ENCODE assay signal across 10 cellular contexts in the genomic region with DNA sequence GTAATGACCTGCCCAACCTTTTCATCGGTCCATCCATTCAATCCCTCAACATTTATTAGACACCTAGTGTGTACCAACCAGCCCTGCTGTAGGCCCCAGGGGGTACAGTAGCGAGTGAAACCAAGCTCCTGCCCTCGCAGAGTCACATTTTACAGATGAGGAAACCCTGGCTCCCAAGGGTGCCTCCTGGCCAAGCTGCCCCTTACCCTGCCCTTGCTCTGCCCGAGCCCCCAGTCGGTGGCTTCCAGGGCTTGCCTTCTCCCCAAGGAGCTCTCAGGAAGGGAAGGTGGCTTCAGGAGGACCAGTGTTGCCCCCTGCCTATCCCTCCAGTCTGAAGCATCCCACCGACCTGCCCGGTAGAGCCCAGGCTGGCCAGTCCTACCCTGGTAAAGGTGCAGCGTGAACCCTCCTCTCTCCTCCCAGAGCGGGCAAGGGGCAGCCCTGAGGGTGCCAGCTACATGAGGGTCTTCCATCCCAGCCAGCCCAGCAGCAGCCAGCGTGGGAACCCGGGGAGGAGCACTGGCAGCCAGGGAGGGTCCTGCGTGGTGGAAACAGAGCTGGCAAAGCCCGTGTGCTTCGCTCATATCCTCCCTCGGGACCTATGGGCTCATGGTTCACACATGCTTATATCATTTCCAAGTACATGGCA. TPM values are rescaled to one million over a fixed set of nuclear protein-coding genes. Genes with fewer than 3 reads are reported as not detected.
DNase-seq lines count a peak whose midpoint lies in the region; ATAC-seq and TF ChIP-seq lines count a peak whose summit lies in the region.
"Had no signal": no experiment of that assay in that cellular context is flagged by ENCODE, and none has a peak within 500 bp of the region (broad histone marks: within the 10 kb centered on the region; RNA-seq: fewer than 3 reads in every experiment).

No MANE protein-coding gene starts in this region.

- intact Hi-C loops in CD4-positive, alpha-beta T cell (cut with DNase I, micrococcal nuclease): no loop called here
- intact Hi-C loops in breast epithelium (cut with DNase I; ENCODE audit: low total_unique reads): no loop called here
- intact Hi-C loops in naive thymus-derived CD4-positive, alpha-beta T cell (cut with micrococcal nuclease): loop anchor here in 1 of 2 donors (2.0 kb wide), 1 partner anchor 57 kb away; no protein-coding TSS in a partner anchor

- H3K9ac ChIP-seq in HUES48 (ENCODE audit: low read depth, low read length): no peak overlapping the region

- no peak for ATAC-seq in CD4-positive, alpha-beta T cell (ENCODE audit: poor library complexity)
- ATAC-seq in naive thymus-derived CD4-positive, alpha-beta T cell: no peak
- ATAC-seq in HG03354 (IDR thresholded peaks at IDR 0.05; ENCODE audit: poor library complexity, severe bottlenecking, unreplicated experiment): no peak

- peaks cover 41% of the 10 kb centered on the region for H3K27me3 Mint-ChIP-seq in CD4-positive, alpha-beta T cell
- H3K27me3 Mint-ChIP-seq in naive thymus-derived CD4-positive, alpha-beta T cell: peaks cover 20 to 36% (median 28%) of the 10 kb centered on the region in 5 donors

- no peak overlapping the region for H3K27ac ChIP-seq in CD4-positive, alpha-beta T cell (ENCODE audit: low read depth, low read length)
- H3K27ac ChIP-seq in HUES48 (ENCODE audit: low read depth, low read length) (no peak overlapping the region), breast epithelium (no peak overlapping the region)
- no peak overlapping the region for H3K27ac ChIP-seq in naive thymus-derived CD4-positive, alpha-beta T cell (ENCODE audit: low read depth, low read length)
- H3K27ac ChIP-seq: neutrophil had no signal

- H3K27ac Mint-ChIP-seq in CD4-positive, alpha-beta T cell: no peak overlapping the region
- H3K27ac Mint-ChIP-seq in naive thymus-derived CD4-positive, alpha-beta T cell: peak overlapping the region in 1 of 9 donors; percentile 19

- no peak for DNase-seq in CD4-positive, alpha-beta T cell
- no peak for DNase-seq in breast epithelium (ENCODE audit: low spot score in 2 of 2)
- no peak for DNase-seq in naive thymus-derived CD4-positive, alpha-beta T cell
- no peak for DNase-seq in stimulated activated CD4-positive, alpha-beta T cell treated with anti-CD3 and anti-CD28 coated beads, Interleukin-1b, Interleukin-23, amount 100 ng/mL, for 48 hours
- DNase-seq in SKM-1 (lab: John Stamatoyannopoulos, UW; ENCODE audit: unreplicated experiment): no peak
- DNase-seq in NCI-H2196 (lab: John Stamatoyannopoulos, UW; ENCODE audit: unreplicated experiment): no peak
- DNase-seq: NCI-H2107 had no signal

- H3K4me1 Mint-ChIP-seq in CD4-positive, alpha-beta T cell (ENCODE audit: low read depth): no peaks in the 10 kb centered on the region
- peaks cover 0 to 6% (median 0%) of the 10 kb centered on the region in 7 donors for H3K4me1 Mint-ChIP-seq in naive thymus-derived CD4-positive, alpha-beta T cell

- TF ChIP-seq POLR2A in breast epithelium (IDR thresholded peaks at IDR 0.05): no peak

- H3K9me3 ChIP-seq in CD4-positive, alpha-beta T cell (ENCODE audit: control insufficient read depth, low read length): no peaks in the 10 kb centered on the region
- H3K9me3 ChIP-seq in HUES48 (ENCODE audit: control insufficient read depth, insufficient read depth, low read length) (no peaks in the 10 kb centered on the region), breast epithelium (no peaks in the 10 kb centered on the region)
- H3K9me3 ChIP-seq in naive thymus-derived CD4-positive, alpha-beta T cell (ENCODE audit: control insufficient read depth in 2 of 3, low read length in 3 of 3): no peaks in the 10 kb centered on the region
- H3K9me3 ChIP-seq: neutrophil had no signal

- no peaks in the 10 kb centered on the region for H3K4me1 ChIP-seq in HUES48 (ENCODE audit: control insufficient read depth, insufficient read depth, low read length)
- H3K4me1 ChIP-seq in breast epithelium: no peaks in the 10 kb centered on the region
- peaks cover 3 to 6% of the 10 kb centered on the region in 2 donors for H3K4me1 ChIP-seq in naive thymus-derived CD4-positive, alpha-beta T cell (ENCODE audit: control insufficient read depth in 2 of 2, insufficient read depth in 2 of 2, low read length in 2 of 2)

- H3K4me3 ChIP-seq in HUES48 (ENCODE audit: low read depth, low read length): peak overlapping the region; percentile 25; the same call in 1 of the 2 replicates
- peak overlapping the region in 2 of 3 donors; percentile 68 to 83 for H3K4me3 ChIP-seq in breast epithelium
- no peak overlapping the region for H3K4me3 ChIP-seq in naive thymus-derived CD4-positive, alpha-beta T cell (ENCODE audit: low read length)

- peak overlapping the region; percentile 56 for H3K4me3 Mint-ChIP-seq in CD4-positive, alpha-beta T cell
- peak overlapping the region; percentile 41 to 87 (median 80) for H3K4me3 Mint-ChIP-seq in naive thymus-derived CD4-positive, alpha-beta T cell

- H3K36me3 ChIP-seq in HUES48 (ENCODE audit: control insufficient read depth, insufficient read depth, low read length): no peaks in the 10 kb centered on the region
- no peaks in the 10 kb centered on the region for H3K36me3 ChIP-seq in breast epithelium
- no peaks in the 10 kb centered on the region for H3K36me3 ChIP-seq in naive thymus-derived CD4-positive, alpha-beta T cell (ENCODE audit: control insufficient read depth in 2 of 3, insufficient read depth in 3 of 3, low read length in 3 of 3)
- H3K36me3 ChIP-seq: neutrophil had no signal

- no peaks in the 10 kb centered on the region for H3K9me3 Mint-ChIP-seq in CD4-positive, alpha-beta T cell
- H3K9me3 Mint-ChIP-seq in naive thymus-derived CD4-positive, alpha-beta T cell: no peaks in the 10 kb centered on the region

- CTCF ChIA-PET in CD4-positive, alpha-beta T cell (lab: Charles Lee): no interaction called here
- CTCF ChIA-PET in naive thymus-derived CD4-positive, alpha-beta T cell (lab: Charles Lee): no interaction called here

- H3K27me3 ChIP-seq in CD4-positive, alpha-beta T cell (ENCODE audit: control insufficient read depth, insufficient read depth, low read length): peaks cover 20% of the 10 kb centered on the region
- H3K27me3 ChIP-seq in HUES48 (ENCODE audit: control insufficient read depth, insufficient read depth, low read length) (peaks cover 61% of the 10 kb centered on the region), breast epithelium (peaks cover 0 to 9% of the 10 kb centered on the region in 2 donors)
- H3K27me3 ChIP-seq in naive thymus-derived CD4-positive, alpha-beta T cell (ENCODE audit: control insufficient read depth in 2 of 2, insufficient read depth in 2 of 2, low read length in 2 of 2): no peaks in the 10 kb centered on the region

- no peaks in the 10 kb centered on the region for H3K36me3 Mint-ChIP-seq in CD4-positive, alpha-beta T cell (ENCODE audit: low read depth)
- no peaks in the 10 kb centered on the region for H3K36me3 Mint-ChIP-seq in naive thymus-derived CD4-positive, alpha-beta T cell

- no peak for TF ChIP-seq CTCF in CD4-positive, alpha-beta T cell (IDR thresholded peaks at IDR 0.05)
- no peak for TF ChIP-seq CTCF in breast epithelium (IDR thresholded peaks at IDR 0.05)

- POLR2A ChIA-PET in CD4-positive, alpha-beta T cell (lab: Charles Lee): no interaction called here
- POLR2A ChIA-PET in naive thymus-derived CD4-positive, alpha-beta T cell (lab: Charles Lee): no interaction called here

RNA-seq across cellular contexts. Expression of a gene that starts 0.7 kb away (rescaled TPM):
- total RNA-seq in CD4-positive, alpha-beta T cell: 1 to 10 TPM; 1.5 to 2.0 TPM
- 1 to 10 TPM in 2 of 3 donors, under 1 TPM in 1; 0.64 to 4.1 (median 2.0) TPM for total RNA-seq in breast epithelium
- 1 to 10 TPM in 4 of 5 experiments, under 1 TPM in 1; 0.73 to 2.4 (median 1.5) TPM for total RNA-seq in naive thymus-derived CD4-positive, alpha-beta T cell
- polyA plus RNA-seq in naive thymus-derived CD4-positive, alpha-beta T cell: under 1 TPM; 0.38 to 0.64 TPM
